1 cellular context compared by ENCODE assay signal in the genomic region with DNA sequence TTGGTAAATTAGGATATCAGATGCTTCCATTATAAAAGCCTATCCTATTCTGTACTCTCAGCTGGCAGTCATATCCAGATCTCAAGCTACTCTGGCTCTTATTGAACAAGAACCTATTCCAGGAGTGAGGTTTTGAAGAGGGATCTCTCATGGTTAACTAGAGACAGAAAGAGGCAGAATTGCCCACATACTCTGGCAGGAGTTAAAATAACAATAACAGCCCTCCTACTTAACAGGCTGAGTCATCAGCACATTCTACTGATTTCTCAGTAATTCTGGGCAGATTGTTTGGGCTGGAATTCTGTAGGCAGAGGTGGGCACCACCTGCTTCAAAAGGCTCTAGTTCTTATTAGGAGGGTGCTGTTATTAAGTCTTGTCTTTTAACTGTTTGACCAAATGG.
TF ChIP-seq lines count a peak whose summit lies in the region.

No MANE protein-coding gene starts in this region.

TF ChIP-seq in HEK293, 187 proteins besides CTCF, POLR2A, EP300 and RAD21 (continued from another document):
- TF ChIP-seq ZBTB10 (tag by site-specific recombination; IDR thresholded peaks at IDR 0.05), result no peak
- no peak for TF ChIP-seq ZNF239 (tag by site-specific recombination; IDR thresholded peaks at IDR 0.05)
- TF ChIP-seq ZNF341 (tag by site-specific recombination; IDR thresholded peaks at IDR 0.05; ENCODE audit: low read depth), result no peak
